ENCODE assay signal across 24 cellular contexts in genomic region chr2:232073031-232073430, GRCh38.
"Had no signal": no experiment of that assay in that cellular context is flagged by ENCODE, and none has a peak within 500 bp of the region (broad histone marks: within the 10 kb centered on the region; RNA-seq: fewer than 3 reads in every experiment).

No MANE protein-coding gene starts in this region.

- DNase-seq: activated CD4-positive, alpha-beta T cell treated with anti-CD3 and anti-CD28 coated beads for 48 hours; activated CD4-positive, alpha-beta T cell treated with anti-CD3 and anti-CD28 coated beads, Interleukin-2, amount 50 U/mL, for 48 hours; activated CD8-positive, alpha-beta memory T cell treated with anti-CD3 and anti-CD28 coated beads for 24 hours; activated effector memory CD4-positive, alpha-beta T cell treated with Interleukin-2 at 50 U/mL for 16 hours; activated naive CD4-positive, alpha-beta T cell treated with Interleukin-2 at 50 U/mL for 16 hours; activated naive CD8-positive, alpha-beta T cell treated with anti-CD3 and anti-CD28 coated beads for 36 hours; adrenal gland; aorta; body of pancreas; foreskin keratinocyte; mesenchymal stem cell; naive thymus-derived CD8-positive, alpha-beta T cell; nucleus accumbens; pancreas; spleen; stimulated activated naive CD4-positive, alpha-beta T cell; T-helper 9 cell; uterus; WERI-Rb-1 had no signal

- H3K27ac ChIP-seq: adrenal gland, body of pancreas, coronary artery, esophagus muscularis mucosa, foreskin keratinocyte, pancreas, prostate gland, spleen, thoracic aorta, uterus, WERI-Rb-1 had no signal

- H3K9me3 ChIP-seq: adrenal gland, body of pancreas, esophagus muscularis mucosa, pancreas, prostate gland, spleen, thoracic aorta, uterus had no signal

- H3K27me3 ChIP-seq: adrenal gland, body of pancreas, esophagus muscularis mucosa, foreskin keratinocyte, pancreas, spleen, uterus had no signal

- H3K4me3 ChIP-seq: adrenal gland, body of pancreas, coronary artery, esophagus muscularis mucosa, pancreas, prostate gland, spleen, thoracic aorta, uterus had no signal

- ATAC-seq: activated CD4-positive, CD25-positive, alpha-beta regulatory T cell treated with anti-CD3 and anti-CD28 coated beads, Interleukin-2, amount 50 U/mL, for 24 hours; body of pancreas; foreskin keratinocyte; naive thymus-derived CD8-positive, alpha-beta T cell; pancreas had no signal

- H3K4me1 ChIP-seq: prostate gland, uterus had no signal
